Comparison of ENCODE assay signal across 1 cellular context in the genomic region with DNA sequence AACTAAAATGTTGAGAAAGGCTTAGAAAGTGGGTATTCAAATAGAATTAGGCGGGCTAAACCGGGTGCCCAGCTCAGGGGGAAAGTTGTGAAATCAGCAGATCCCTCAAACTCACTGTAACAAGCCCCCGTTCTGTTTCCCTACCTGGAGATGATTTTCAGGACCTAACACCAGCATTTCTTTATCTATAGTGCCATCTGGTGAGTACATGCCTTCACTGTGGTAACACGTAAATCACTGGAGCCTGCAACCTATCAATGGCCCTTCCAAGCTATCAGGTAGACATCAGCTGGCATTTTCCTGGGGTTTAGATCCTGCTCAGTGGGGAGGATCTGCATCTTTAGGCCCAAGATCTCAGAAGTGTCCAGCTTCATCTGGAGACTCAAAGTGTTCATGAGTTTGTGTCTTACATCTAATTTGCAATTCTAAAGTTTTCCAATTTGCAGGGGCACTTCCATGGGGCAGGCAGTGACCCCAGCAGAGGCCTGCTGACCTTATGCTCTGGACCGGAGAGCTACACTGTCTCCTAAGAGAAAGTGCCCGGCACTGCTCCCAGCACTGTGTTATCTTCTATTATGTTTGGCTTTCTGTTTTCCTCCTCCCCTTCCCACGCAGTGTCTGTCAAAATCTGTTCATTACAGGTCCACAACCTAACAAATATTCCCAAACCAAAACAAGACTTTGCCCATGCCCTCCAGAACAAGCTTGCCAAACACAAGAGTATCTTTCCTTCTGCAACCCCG.
TF ChIP-seq lines count a peak whose summit lies in the region.

No MANE protein-coding gene starts in this region.

TF ChIP-seq in H1, 55 proteins besides CTCF, POLR2A, EP300 and RAD21 (continued from another document):
- TF ChIP-seq HDAC2 (IDR thresholded peaks at IDR 0.05; ENCODE audit: borderline replicate concordance in 1 of 2, low read depth in 2 of 2, low read length in 2 of 2) (no peak), PHF8 (conservative IDR thresholded peaks at IDR 0.05; ENCODE audit: low read depth, low read length) (no peak), SP2 (IDR thresholded peaks at IDR 0.05; ENCODE audit: low read length) (no peak), BCL11A (IDR thresholded peaks at IDR 0.05; ENCODE audit: low read depth in 2 of 2, low read length in 2 of 2) (no peak)
